1 cellular context compared by ENCODE assay signal in genomic region chr1:53080769-53081168, GRCh38.
TF ChIP-seq lines count a peak whose summit lies in the region.

No MANE protein-coding gene starts in this region.

TF ChIP-seq in K562, 482 proteins besides CTCF, POLR2A, EP300 and RAD21 (continued from another document):
- TF ChIP-seq SFPQ (IDR thresholded peaks at IDR 0.05; ENCODE audit: low read depth, low read length): no peak
- peak; percentile 65; the same call in 1 of the 2 replicates for TF ChIP-seq MAX (CRISPR knock-in tag; IDR thresholded peaks at IDR 0.05)
- no peak for TF ChIP-seq TEAD4 (IDR thresholded peaks at IDR 0.05; ENCODE audit: low read length)
- TF ChIP-seq TEAD4 (CRISPR knock-in tag; IDR thresholded peaks at IDR 0.05; ENCODE audit: borderline replicate concordance): 0 out of 2 replicates have a peak, but pooled peaks have one; percentile 26
- TF ChIP-seq ARID1B (IDR thresholded peaks at IDR 0.05): peak; percentile 15; the same call in 1 of the 2 replicates
- TF ChIP-seq FOXA3 (CRISPR knock-in tag; conservative IDR thresholded peaks at IDR 0.05 in 1 of 2, IDR thresholded peaks at IDR 0.05 in 1 of 2): peak in 1 of 2 experiments; percentile 36; a peak in 1 of 4 replicates
- no peak for TF ChIP-seq BCOR (IDR thresholded peaks at IDR 0.05)
- TF ChIP-seq TAL1 (IDR thresholded peaks at IDR 0.05): 0 out of 2 replicates have a peak, but pooled peaks have one; percentile 15
- peak; percentile 18; the same call in 1 of the 2 replicates for TF ChIP-seq CBFA2T3 (IDR thresholded peaks at IDR 0.05)
- TF ChIP-seq E2F6 (IDR thresholded peaks at IDR 0.05; ENCODE audit: borderline replicate concordance in 1 of 2, extremely low read depth in 1 of 2, insufficient read depth in 1 of 2, insufficient read length in 1 of 2, low read depth in 1 of 2, low read length in 1 of 2, poor library complexity in 1 of 2, severe bottlenecking in 1 of 2): peak in 1 of 2 experiments; percentile 19
- peak; percentile 81 to 85 for TF ChIP-seq NRF1 (conservative IDR thresholded peaks at IDR 0.05 in 1 of 2, IDR thresholded peaks at IDR 0.05 in 1 of 2)
- TF ChIP-seq USF1 (CRISPR knock-in tag; IDR thresholded peaks at IDR 0.05): 0 out of 2 replicates have a peak, but pooled peaks have one; percentile 20
- TF ChIP-seq TCF3 (CRISPR knock-in tag; IDR thresholded peaks at IDR 0.05): peak; percentile 44
- no peak for TF ChIP-seq BRF2 (IDR thresholded peaks at IDR 0.05; ENCODE audit: borderline replicate concordance, insufficient read depth, insufficient read length)
- TF ChIP-seq L3MBTL2 (IDR thresholded peaks at IDR 0.05): peak; percentile 55; the same call in 1 of the 2 replicates
- no peak for TF ChIP-seq ZNF57 (CRISPR knock-in tag; IDR thresholded peaks at IDR 0.05)
- no peak for TF ChIP-seq CHAMP1 (IDR thresholded peaks at IDR 0.05)
TF ChIP-seq in K562: peak in this region for 12.
